Comparison of ENCODE assay signal across 19 cellular contexts in genomic region chr12:129372876-129373275, GRCh38.
DNase-seq lines count a peak whose midpoint lies in the region; ATAC-seq, FAIRE-seq and TF ChIP-seq lines count a peak whose summit lies in the region.
"Had no signal": no experiment of that assay in that cellular context is flagged by ENCODE, and none has a peak within 500 bp of the region (broad histone marks: within the 10 kb centered on the region; RNA-seq: fewer than 3 reads in every experiment).

No MANE protein-coding gene starts in this region.

- TF ChIP-seq EP300 in HepG2 (IDR thresholded peaks at IDR 0.05; ENCODE audit: low read depth in 2 of 2, low read length in 2 of 2) (no peak), HepG2 (CRISPR knock-in tag; IDR thresholded peaks at IDR 0.05; ENCODE audit: borderline replicate concordance) (no peak)

- TF ChIP-seq CTCF in HepG2 (CRISPR knock-in tag; IDR thresholded peaks at IDR 0.05) (no peak), right lobe of liver (IDR thresholded peaks at IDR 0.05) (no peak), left lung (IDR thresholded peaks at IDR 0.05) (no peak), esophagus squamous epithelium (IDR thresholded peaks at IDR 0.05) (no peak)

- CTCF ChIA-PET in HepG2 (lab: Yijun Ruan, JAX; ENCODE audit: low intra/inter-chr PET ratio, low total read pairs): no interaction called here

- H3K4me3 ChIP-seq in HepG2 (replicated peaks in 1 of 3; ENCODE audit: insufficient read depth in 1 of 3, low read depth in 2 of 3, low read length in 3 of 3) (no peak overlapping the region), right lobe of liver (no peak overlapping the region), left lung (no peak overlapping the region), small intestine (ENCODE audit: low read depth in 1 of 2, low read length in 2 of 2) (no peak overlapping the region), esophagus squamous epithelium (no peak overlapping the region)
- H3K4me3 ChIP-seq: BLaER1 treated with 17β-estradiol and CSF1 and Interleukin-3, amounts not matched to agents 10 nM and 100 nM had no signal

- H3K27me3 ChIP-seq in HepG2 (ENCODE audit: control insufficient read depth in 1 of 2, insufficient read depth in 2 of 2, low read length in 2 of 2) (no peaks in the 10 kb centered on the region; a peak in 1 of 5 replicates), right lobe of liver (no peaks in the 10 kb centered on the region), left lung (no peaks in the 10 kb centered on the region), small intestine (ENCODE audit: control insufficient read depth in 2 of 2, insufficient read depth in 2 of 2, low read length in 2 of 2) (no peaks in the 10 kb centered on the region), esophagus squamous epithelium (no peaks in the 10 kb centered on the region)
- H3K27me3 ChIP-seq: BLaER1 treated with 17β-estradiol and CSF1 and Interleukin-3, amounts not matched to agents 10 nM and 100 nM had no signal

- in situ Hi-C loops in HepG2 (cut with HindIII; ENCODE audit: extremely low pct_ligation_motif_present, low pct_unique_long_range_greater_than_20kb): no loop called here

- H3K27ac ChIP-seq in HepG2 (ENCODE audit: extremely low read length, insufficient read depth, low read length) (no peak overlapping the region), right lobe of liver (no peak overlapping the region), left lung (no peak overlapping the region), small intestine (ENCODE audit: low read depth in 1 of 2, low read length in 1 of 2) (peak overlapping the region; percentile 27 to 83), esophagus squamous epithelium (no peak overlapping the region)
- H3K27ac ChIP-seq: BLaER1 treated with 17β-estradiol and CSF1 and Interleukin-3, amounts not matched to agents 10 nM and 100 nM had no signal

- WGBS in HepG2 (ENCODE audit: low lambda C conversion rate): 2% methylated on average over 3 of the region's 3 CpGs
- WGBS in right lobe of liver (ENCODE audit: insufficient coverage, low coverage, low lambda C conversion rate, missing lambda C conversion rate): 25% methylated on average over 2 of the region's 3 CpGs
- WGBS in small intestine, 3 donors: 7 to 26% (median 13%) methylated on average over 3 of the region's 3 CpGs
- 48 to 63% methylated on average over 3 of the region's 3 CpGs for WGBS in esophagus squamous epithelium, 2 donors

- TF ChIP-seq RAD21 in HepG2 (CRISPR knock-in tag; IDR thresholded peaks at IDR 0.05): no peak

- no TSS peak for BruUV-seq in HepG2 (replicated peaks; lab: Mats Ljungman, UMichigan)

- FAIRE-seq in HepG2 (lab: Jason Lieb, UNC): no peak
- FAIRE-seq in small intestine (lab: Jason Lieb, UNC): no peak
- FAIRE-seq: GM12892, GM18507, H1, HTR-8/SVneo had no signal

- no peak for TF ChIP-seq POLR2A in HepG2 (IDR thresholded peaks at IDR 0.05; ENCODE audit: insufficient read depth in 1 of 2, low read depth in 2 of 2, low read length in 2 of 2)
- TF ChIP-seq POLR2A in right lobe of liver (IDR thresholded peaks at IDR 0.05): no peak
- no peak for TF ChIP-seq POLR2A in esophagus squamous epithelium (IDR thresholded peaks at IDR 0.05)

- ATAC-seq in HepG2 (no peak), right lobe of liver (no peak), left lung (peak; percentile 86)
- ATAC-seq: CD8-positive, alpha-beta T cell had no signal

- peaks cover 23% of the 10 kb centered on the region for H3K9me3 ChIP-seq in HepG2 (ENCODE audit: low read length)
- H3K9me3 ChIP-seq in right lobe of liver: no peaks in the 10 kb centered on the region
- peaks cover 0 to 12% of the 10 kb centered on the region in 2 donors for H3K9me3 ChIP-seq in left lung
- H3K9me3 ChIP-seq in small intestine (ENCODE audit: control insufficient read depth, low read depth): no peaks in the 10 kb centered on the region
- peaks cover 0 to 12% (median 4%) of the 10 kb centered on the region in 3 donors for H3K9me3 ChIP-seq in esophagus squamous epithelium

- H3K36me3 ChIP-seq in HepG2 (replicated peaks in 1 of 2; ENCODE audit: control insufficient read depth in 1 of 2, insufficient read depth in 2 of 2, low read length in 2 of 2) (no peaks in the 10 kb centered on the region), right lobe of liver (no peaks in the 10 kb centered on the region), left lung (no peaks in the 10 kb centered on the region), small intestine (ENCODE audit: control insufficient read depth in 2 of 2, insufficient read depth in 2 of 2, low read length in 2 of 2) (no peaks in the 10 kb centered on the region), esophagus squamous epithelium (no peaks in the 10 kb centered on the region)
- H3K36me3 ChIP-seq: BLaER1 treated with 17β-estradiol and CSF1 and Interleukin-3, amounts not matched to agents 10 nM and 100 nM had no signal

- no peak overlapping the region for H3K9ac ChIP-seq in HepG2 (ENCODE audit: insufficient read depth, low read depth, low read length)
- H3K9ac ChIP-seq: BLaER1 treated with 17β-estradiol and CSF1 and Interleukin-3, amounts not matched to agents 10 nM and 100 nM had no signal

- no peaks in the 10 kb centered on the region for H3K4me1 ChIP-seq in HepG2 (ENCODE audit: insufficient read depth, low read length)
- no peaks in the 10 kb centered on the region for H3K4me1 ChIP-seq in right lobe of liver
- no peaks in the 10 kb centered on the region for H3K4me1 ChIP-seq in left lung
- H3K4me1 ChIP-seq in small intestine (ENCODE audit: control insufficient read depth in 2 of 2, insufficient read depth in 1 of 2, low read depth in 1 of 2, low read length in 1 of 2): peaks cover 0 to 4% of the 10 kb centered on the region in 2 donors
- no peaks in the 10 kb centered on the region for H3K4me1 ChIP-seq in esophagus squamous epithelium
- H3K4me1 ChIP-seq: BLaER1 treated with 17β-estradiol and CSF1 and Interleukin-3, amounts not matched to agents 10 nM and 100 nM had no signal

- POLR2A ChIA-PET in HepG2 (lab: Yijun Ruan, JAX): no interaction called here

- no peak overlapping the region for H2AFZ ChIP-seq in HepG2 (ENCODE audit: low read length)

- DNase-seq in HepG2 (ENCODE audit: low spot score): no peak
- no peak for DNase-seq in right lobe of liver
- no peak for DNase-seq in left lung
- DNase-seq in small intestine: peak; percentile 98
- no peak for DNase-seq in esophagus squamous epithelium (lab: John Stamatoyannopoulos, UW)
- no peak for DNase-seq in AG08396 (ENCODE audit: low spot score)
- no peak for DNase-seq in SIG-M5 (lab: John Stamatoyannopoulos, UW)
- DNase-seq: 8988T; CD8-positive, alpha-beta T cell; COR-L47; DMS 273 treated with DMSO at 0.1 percent for 48 hours; DMS79; GDM1; H9 had no signal

- H3K79me2 ChIP-seq in HepG2 (ENCODE audit: insufficient read depth, low read length): no peaks in the 10 kb centered on the region

- no peak overlapping the region for H3K4me2 ChIP-seq in HepG2 (ENCODE audit: low read depth, low read length)
- H3K4me2 ChIP-seq: BLaER1 treated with 17β-estradiol and CSF1 and Interleukin-3, amounts not matched to agents 10 nM and 100 nM had no signal

- intact Hi-C loops in HepG2 (cut with micrococcal nuclease; ENCODE audit: unreplicated experiment): no loop called here
- intact Hi-C loops in right lobe of liver (cut with DNase I): no loop called here
- intact Hi-C loops in left lung (cut with DNase I): no loop called here
- intact Hi-C loops in esophagus squamous epithelium (cut with DNase I): no loop called here

- no peaks in the 10 kb centered on the region for H4K20me1 ChIP-seq in HepG2 (ENCODE audit: insufficient read depth, low read length)
- H4K20me1 ChIP-seq: BLaER1 treated with 17β-estradiol and CSF1 and Interleukin-3, amounts not matched to agents 10 nM and 100 nM had no signal

TF ChIP-seq in HepG2, 621 proteins besides CTCF, POLR2A, EP300 and RAD21:
- TF ChIP-seq ZNF766 (CRISPR knock-in tag; IDR thresholded peaks at IDR 0.05; ENCODE audit: borderline replicate concordance): no peak
- no peak for TF ChIP-seq KLF6 (CRISPR knock-in tag; IDR thresholded peaks at IDR 0.05)
- no peak for TF ChIP-seq SP2 (CRISPR knock-in tag; IDR thresholded peaks at IDR 0.05)
- TF ChIP-seq ZFP91 (CRISPR knock-in tag; IDR thresholded peaks at IDR 0.05; ENCODE audit: borderline replicate concordance): no peak
- no peak for TF ChIP-seq PITX1 (CRISPR knock-in tag; IDR thresholded peaks at IDR 0.05)
- no peak for TF ChIP-seq POLR2AphosphoS5 (IDR thresholded peaks at IDR 0.05; ENCODE audit: low read depth, low read length)
- TF ChIP-seq BCL6 (CRISPR knock-in tag; IDR thresholded peaks at IDR 0.05): peak; percentile 30; the same call in 1 of the 2 replicates

Comparison
In these comparisons a context has a peak if more than half of its experiments do, and no peak if none do; other contexts are left out.
1. H3K27ac ChIP-seq: peak in small intestine (2 of 2); none in HepG2 (single experiment), right lobe of liver (0 of 3), left lung (0 of 2) and esophagus squamous epithelium (0 of 4).